Comparison of ENCODE assay signal across 21 cellular contexts in genomic region chr13:42769650-42770049, GRCh38. TPM values are rescaled to one million over a fixed set of nuclear protein-coding genes. Genes with fewer than 3 reads are reported as not detected.
A peak's percentile ranks its signal among the peaks of the same experiment; 100 is the strongest.
DNase-seq lines count a peak whose midpoint lies in the region; ATAC-seq, FAIRE-seq and TF ChIP-seq lines count a peak whose summit lies in the region.
"Had no signal": no experiment of that assay in that cellular context is flagged by ENCODE, and none has a peak within 500 bp of the region (broad histone marks: within the 10 kb centered on the region; RNA-seq: fewer than 3 reads in every experiment).

No MANE protein-coding gene starts in this region.

- H3K9ac ChIP-seq in OCI-LY3 (ENCODE audit: low read length) (no peak overlapping the region), H1 (replicated peaks in 1 of 4; ENCODE audit: extremely low read depth in 1 of 4, low read depth in 3 of 4, low read length in 3 of 4) (no peak overlapping the region)

- no TSS peak for BruUV-seq in MCF 10A (replicated peaks; lab: Mats Ljungman, UMichigan)

- H2AFZ ChIP-seq in OCI-LY3 (ENCODE audit: low read depth, low read length) (no peak overlapping the region), H1 (ENCODE audit: low read length) (no peak overlapping the region)

- no peak for TF ChIP-seq EP300 in H1 (IDR thresholded peaks at IDR 0.05; ENCODE audit: borderline replicate concordance in 1 of 2, low read depth in 2 of 2, low read length in 2 of 2)

- no peak overlapping the region for H2BK20ac ChIP-seq in H1 (ENCODE audit: low read length)

- ATAC-seq in left lobe of liver (no peak), HG03159 (IDR thresholded peaks at IDR 0.05; ENCODE audit: unreplicated experiment) (no peak)

- H3K79me2 ChIP-seq in OCI-LY3 (ENCODE audit: low read length): no peaks in the 10 kb centered on the region
- H3K79me2 ChIP-seq in H1 (ENCODE audit: control insufficient read depth in 1 of 2, insufficient read depth in 2 of 2, low read length in 2 of 2): no peaks in the 10 kb centered on the region

- POLR2A ChIA-PET in MCF 10A (lab: Yijun Ruan, JAX): no interaction called here
- POLR2A ChIA-PET in H1 (lab: Charles Lee; ENCODE audit: partially characterized antibody): no interaction called here

- no peak overlapping the region for H3K4me3 Mint-ChIP-seq in MCF 10A (ENCODE audit: unreplicated experiment)

- H3K27me3 Mint-ChIP-seq in MCF 10A (ENCODE audit: insufficient read depth, unreplicated experiment): no peaks in the 10 kb centered on the region

- no peaks in the 10 kb centered on the region for H4K20me1 ChIP-seq in OCI-LY3 (ENCODE audit: insufficient read depth, low read length)
- H4K20me1 ChIP-seq in H1 (replicated peaks in 1 of 2; ENCODE audit: control insufficient read depth in 1 of 2, insufficient read depth in 2 of 2, low read length in 2 of 2): no peaks in the 10 kb centered on the region

- H3K4me2 ChIP-seq in OCI-LY3 (ENCODE audit: low read length): no peak overlapping the region
- H3K4me2 ChIP-seq in H1 (ENCODE audit: insufficient read depth in 1 of 2, low read depth in 2 of 2, low read length in 2 of 2): no peak overlapping the region

- H3K4me1 ChIP-seq in breast epithelium: no peaks in the 10 kb centered on the region
- H3K4me1 ChIP-seq in OCI-LY3 (ENCODE audit: low read length): no peaks in the 10 kb centered on the region
- H3K4me1 ChIP-seq in H1 (replicated peaks in 1 of 4; ENCODE audit: control insufficient read depth in 3 of 4, insufficient read depth in 4 of 4, low read length in 3 of 4): no peaks in the 10 kb centered on the region

- DNase-seq in MCF 10A (ENCODE audit: unreplicated experiment) (peak; percentile 27), breast epithelium (ENCODE audit: low spot score in 2 of 2) (no peak), H1 (ENCODE audit: low read depth in 1 of 2, low spot score in 2 of 2) (no peak), GM19238 (ENCODE audit: insufficient read length, low spot score) (no peak), left lobe of liver (ENCODE audit: low spot score) (no peak)
- no peak for DNase-seq in activated CD4-positive, alpha-beta T cell treated with anti-CD3 and anti-CD28 coated beads for 48 hours
- DNase-seq: COR-L47, DMS79, NCI-H146, NCI-H226, NCI-H526 treated with DMSO at 0.1 percent for 48 hours, SIG-M5 had no signal

- H2BK120ac ChIP-seq in H1 (replicated peaks; ENCODE audit: low read depth, low read length): no peak overlapping the region

- CTCF ChIA-PET in MCF 10A (lab: Yijun Ruan, JAX) (no interaction called here), H1 (lab: Charles Lee; ENCODE audit: partially characterized antibody) (interaction anchor here (0.7 to 1.8 kb wide), 5 partner anchors 9 to 85 kb away, joined by 3 to 9 read pairs (median 3); no protein-coding TSS in a partner anchor)

- H3K27ac ChIP-seq in breast epithelium (no peak overlapping the region), OCI-LY3 (ENCODE audit: low read length) (no peak overlapping the region), H1 (ENCODE audit: low read depth, low read length) (no peak overlapping the region)
- H3K27ac ChIP-seq: C4-2B had no signal

- TF ChIP-seq POLR2A in breast epithelium (IDR thresholded peaks at IDR 0.05): no peak
- TF ChIP-seq POLR2A in H1 (IDR thresholded peaks at IDR 0.05; ENCODE audit: control extremely low read depth in 1 of 2, low read depth in 2 of 2, low read length in 2 of 2): no peak

- 82% methylated on average over 3 of the region's 3 CpGs; no CpG with 5 or more reads in 1 of the 2 experiments for WGBS in H1 (ENCODE audit: extremely low coverage in 1 of 2, insufficient coverage in 1 of 2, insufficient read length in 1 of 2, insufficient replicate concordance in 2 of 2, low coverage in 1 of 2, low lambda C conversion rate in 2 of 2, missing lambda C conversion rate in 1 of 2), 2 experiments

- no peaks in the 10 kb centered on the region for H3K36me3 Mint-ChIP-seq in MCF 10A (ENCODE audit: insufficient read depth, unreplicated experiment)

- H4K8ac ChIP-seq in H1 (ENCODE audit: extremely low read depth, insufficient read depth, low read length): no peak overlapping the region

- no peak overlapping the region for H3K18ac ChIP-seq in H1 (ENCODE audit: extremely low read depth, low read length)

- H3K9me3 Mint-ChIP-seq in MCF 10A (ENCODE audit: unreplicated experiment): peaks cover 7% of the 10 kb centered on the region

- H3K36me3 ChIP-seq in breast epithelium: no peaks in the 10 kb centered on the region
- H3K36me3 ChIP-seq in OCI-LY3 (replicated peaks; ENCODE audit: low read depth, low read length): no peaks in the 10 kb centered on the region
- no peaks in the 10 kb centered on the region for H3K36me3 ChIP-seq in H1 (ENCODE audit: control insufficient read depth in 2 of 4, insufficient read depth in 4 of 4, low read length in 3 of 4)

- no peaks in the 10 kb centered on the region for H3K4me1 Mint-ChIP-seq in MCF 10A (ENCODE audit: insufficient read depth, unreplicated experiment)

- intact Hi-C loops in MCF 10A (cut with micrococcal nuclease) (no loop called here), breast epithelium (cut with DNase I; ENCODE audit: low total_unique reads) (no loop called here)

- no peaks in the 10 kb centered on the region for H3K9me3 ChIP-seq in breast epithelium
- no peaks in the 10 kb centered on the region for H3K9me3 ChIP-seq in OCI-LY3 (ENCODE audit: insufficient read depth, low read length)
- no peaks in the 10 kb centered on the region for H3K9me3 ChIP-seq in H1 (ENCODE audit: insufficient read depth in 2 of 2, low read depth in 1 of 2, low read length in 1 of 2)

- no peak overlapping the region for H3K27ac Mint-ChIP-seq in MCF 10A (ENCODE audit: low read depth, unreplicated experiment)

- no peak overlapping the region for H3K23ac ChIP-seq in H1 (ENCODE audit: insufficient read length)

- H3K27me3 ChIP-seq in breast epithelium (no peaks in the 10 kb centered on the region), OCI-LY3 (ENCODE audit: low read depth, low read length) (peaks cover 9% of the 10 kb centered on the region; the same call in 1 of the 2 replicates), H1 (replicated peaks in 1 of 4; ENCODE audit: control insufficient read depth in 3 of 4, extremely low read depth in 1 of 4, insufficient read depth in 3 of 4, low read length in 3 of 4) (no peaks in the 10 kb centered on the region)

- H3K4me3 ChIP-seq in breast epithelium: no peak overlapping the region
- no peak overlapping the region for H3K4me3 ChIP-seq in OCI-LY3 (ENCODE audit: low read length)
- no peak overlapping the region for H3K4me3 ChIP-seq in H1 (ENCODE audit: extremely low read depth in 1 of 4, insufficient read depth in 2 of 4, low read depth in 3 of 4, low read length in 4 of 4)

- no peak overlapping the region for H4K91ac ChIP-seq in H1 (replicated peaks; ENCODE audit: insufficient read length, low read length)

- no peak overlapping the region for H3K56ac ChIP-seq in H1 (replicated peaks; ENCODE audit: insufficient read length, low read depth, low read length)

- H2BK15ac ChIP-seq in H1 (ENCODE audit: low read length): no peak overlapping the region

- H3K79me1 ChIP-seq in H1 (ENCODE audit: low read depth, low read length): no peaks in the 10 kb centered on the region

- no peak for FAIRE-seq in H1 (lab: Jason Lieb, UNC)
- FAIRE-seq: A204.1, G401.6, GM12892, RCC 7860 had no signal

- no peak for TF ChIP-seq CTCF in MCF 10A (IDR thresholded peaks at IDR 0.05; ENCODE audit: unreplicated experiment)
- no peak for TF ChIP-seq CTCF in breast epithelium (IDR thresholded peaks at IDR 0.05)
- 0 out of 2 replicates have a peak, but pooled peaks have one; percentile 9 for TF ChIP-seq CTCF in OCI-LY3 (IDR thresholded peaks at IDR 0.05; ENCODE audit: low read depth, low read length)
- TF ChIP-seq CTCF in H1 (IDR thresholded peaks at IDR 0.05; ENCODE audit: control extremely low read depth in 1 of 3, insufficient read depth in 1 of 3, low read depth in 1 of 3, low read length in 3 of 3): peak in 2 of 3 experiments; percentile 14 to 19; a peak in 2 of 4 replicates

- TF ChIP-seq RAD21 in H1 (IDR thresholded peaks at IDR 0.05 in 1 of 2, conservative IDR thresholded peaks at IDR 0.05 in 1 of 2; ENCODE audit: low read depth in 2 of 2, low read length in 2 of 2): peak; percentile 41 to 47; a peak in 3 of 4 replicates

- no peak overlapping the region for H4K5ac ChIP-seq in H1 (ENCODE audit: insufficient read length, low read depth, low read length)

- no peak overlapping the region for H2AK5ac ChIP-seq in H1 (ENCODE audit: low read depth, low read length)

- no peak overlapping the region for H2BK12ac ChIP-seq in H1 (ENCODE audit: low read depth, low read length)

- no peaks in the 10 kb centered on the region for H3K23me2 ChIP-seq in H1 (ENCODE audit: low read depth, low read length)

- no peak overlapping the region for H3K14ac ChIP-seq in H1 (ENCODE audit: insufficient read length)

- H2BK5ac ChIP-seq in H1 (ENCODE audit: low read depth, low read length): no peak overlapping the region

- H3K4ac ChIP-seq in H1 (replicated peaks; ENCODE audit: insufficient read length, low read depth, low read length): no peak overlapping the region

TF ChIP-seq in H1, 55 proteins besides CTCF, POLR2A, EP300 and RAD21 (continues in another document):
- TF ChIP-seq ATF3 (IDR thresholded peaks at IDR 0.05; ENCODE audit: insufficient read depth, low read depth, low read length) (no peak), USF2 (IDR thresholded peaks at IDR 0.05; ENCODE audit: low read length) (no peak), KDM5A (IDR thresholded peaks at IDR 0.05; ENCODE audit: low read length) (no peak)

RNA-seq across cellular contexts. Expression of gene FAM216B, which starts 11.7 kb away (rescaled TPM):
- total RNA-seq in MCF 10A (2022): not detected in 2 replicates
- not detected for total RNA-seq in breast epithelium
- total RNA-seq in H1 (2021; fragmentation: NEBNext Ultra II Directional; extraction: Animal tissue kit (Norgen Biotek cat#: 25700)): not detected in 2 replicates
- polyA plus RNA-seq in H1 (2011; rRNA removed): not detected in 2 replicates
- not detected for polyA plus RNA-seq in H1 (2011; cell fraction: cytosol; rRNA removed)
- polyA plus RNA-seq in H1 (2011; cell fraction: nucleus; rRNA removed): not detected
- polyA plus RNA-seq in H1 (2012, experiment 1 of 2): 0.06 to 0.07 TPM in 2 of 4 replicates, not detected in the others
- polyA plus RNA-seq in H1 (2012, experiment 2 of 2): not detected
- not detected for polyA plus RNA-seq in H1 (2013, experiment 1 of 2)
- not detected for polyA plus RNA-seq in H1 (2013, experiment 2 of 2)
- polyA minus RNA-seq in H1 (2011; rRNA and poly(A)+ RNA removed): not detected in 2 replicates
- polyA minus RNA-seq in H1 (2011; cell fraction: cytosol; rRNA and poly(A)+ RNA removed): not detected
- not detected for polyA minus RNA-seq in H1 (2011; cell fraction: nucleus; rRNA and poly(A)+ RNA removed)
- total RNA-seq in left lobe of liver: not detected
- total RNA-seq: HT-29; T-helper 2 cell treated with Interferon-gamma antibody and Interleukin-4, amounts not matched to agents 100 ng/mL and 5 ng/mL, for 36 hours had no signal

Comparison
In these comparisons a context has a peak if more than half of its experiments do, and no peak if none do; other contexts are left out.
1. CTCF ChIP-seq: peak in OCI-LY3 (single experiment) and H1 (2 of 3); none in MCF 10A (single experiment) and breast epithelium (0 of 3).